9 cellular contexts compared by ENCODE assay signal in genomic region chr18:2948038-2948437, GRCh38.
DNase-seq lines count a peak whose midpoint lies in the region; ATAC-seq and TF ChIP-seq lines count a peak whose summit lies in the region.
"Had no signal": no experiment of that assay in that cellular context is flagged by ENCODE, and none has a peak within 500 bp of the region (broad histone marks: within the 10 kb centered on the region; RNA-seq: fewer than 3 reads in every experiment).

No MANE protein-coding gene starts in this region.

- no peak overlapping the region for H4K91ac ChIP-seq in neuronal stem cell (ENCODE audit: low read depth, low read length, poor library complexity)

- no peak overlapping the region for H2AK5ac ChIP-seq in neuronal stem cell (ENCODE audit: low read depth, low read length)

- TF ChIP-seq CTCF in endothelial cell (IDR thresholded peaks at IDR 0.05; ENCODE audit: unreplicated experiment): peak; percentile 54
- TF ChIP-seq CTCF in lower leg skin (IDR thresholded peaks at IDR 0.05): no peak

- peaks cover 3 to 24% of the 10 kb centered on the region in 2 donors for H3K4me1 ChIP-seq in naive thymus-derived CD4-positive, alpha-beta T cell (ENCODE audit: control insufficient read depth in 2 of 2, insufficient read depth in 2 of 2, low read length in 2 of 2)
- no peaks in the 10 kb centered on the region for H3K4me1 ChIP-seq in neuronal stem cell (ENCODE audit: control insufficient read depth in 2 of 2, insufficient read depth in 1 of 2, low read depth in 1 of 2, low read length in 2 of 2)

- H2BK5ac ChIP-seq in neuronal stem cell (ENCODE audit: low read length): no peak overlapping the region

- no peak overlapping the region for H3K23ac ChIP-seq in neuronal stem cell (ENCODE audit: low read depth, low read length, poor library complexity)

- CTCF ChIA-PET in naive thymus-derived CD4-positive, alpha-beta T cell (lab: Charles Lee): interaction anchor here (0.5 to 6.4 kb wide), 12 partner anchors 11 to 181 kb away, joined by 3 to 49 read pairs (median 4); no protein-coding TSS in a partner anchor

- no peak overlapping the region for H3K4me3 ChIP-seq in naive thymus-derived CD4-positive, alpha-beta T cell (ENCODE audit: low read length)
- no peak overlapping the region for H3K4me3 ChIP-seq in lower leg skin (ENCODE audit: low read depth, poor library complexity, severe bottlenecking)
- no peak overlapping the region for H3K4me3 ChIP-seq in neuronal stem cell (ENCODE audit: low read length in 2 of 2)

- no peak overlapping the region for H2BK120ac ChIP-seq in neuronal stem cell (ENCODE audit: low read depth, low read length)

- H3K9me3 Mint-ChIP-seq in endothelial cell (ENCODE audit: unreplicated experiment): no peaks in the 10 kb centered on the region
- H3K9me3 Mint-ChIP-seq in naive thymus-derived CD4-positive, alpha-beta T cell: no peaks in the 10 kb centered on the region

- H3K4ac ChIP-seq in neuronal stem cell (ENCODE audit: low read length): no peak overlapping the region

- no peak overlapping the region for H2BK12ac ChIP-seq in neuronal stem cell (ENCODE audit: low read length)

- no peaks in the 10 kb centered on the region for H3K27me3 ChIP-seq in naive thymus-derived CD4-positive, alpha-beta T cell (ENCODE audit: control insufficient read depth in 2 of 2, insufficient read depth in 2 of 2, low read length in 2 of 2)
- H3K27me3 ChIP-seq in neuronal stem cell (ENCODE audit: control insufficient read depth in 3 of 3, insufficient read depth in 3 of 3, low read depth in 1 of 3, low read length in 3 of 3): no peaks in the 10 kb centered on the region

- no peaks in the 10 kb centered on the region for H3K4me1 Mint-ChIP-seq in endothelial cell (ENCODE audit: unreplicated experiment)
- H3K4me1 Mint-ChIP-seq in naive thymus-derived CD4-positive, alpha-beta T cell: peaks cover 16 to 81% (median 66%) of the 10 kb centered on the region in 7 donors

- no peaks in the 10 kb centered on the region for H3K27me3 Mint-ChIP-seq in endothelial cell (ENCODE audit: unreplicated experiment)
- no peaks in the 10 kb centered on the region for H3K27me3 Mint-ChIP-seq in naive thymus-derived CD4-positive, alpha-beta T cell

- no peak overlapping the region for H3K4me3 Mint-ChIP-seq in endothelial cell (ENCODE audit: unreplicated experiment)
- H3K4me3 Mint-ChIP-seq in naive thymus-derived CD4-positive, alpha-beta T cell: no peak overlapping the region

- H3K36me3 Mint-ChIP-seq in endothelial cell (ENCODE audit: low read depth, unreplicated experiment): peaks cover 3% of the 10 kb centered on the region
- H3K36me3 Mint-ChIP-seq in naive thymus-derived CD4-positive, alpha-beta T cell: peaks cover 19 to 56% (median 46%) of the 10 kb centered on the region in 5 donors

- H3K14ac ChIP-seq in neuronal stem cell (ENCODE audit: low read length): no peak overlapping the region

- no peak for TF ChIP-seq POLR2A in lower leg skin (IDR thresholded peaks at IDR 0.05)

- no peak overlapping the region for H3K4me2 ChIP-seq in neuronal stem cell (ENCODE audit: insufficient read depth, low read length, poor library complexity, severe bottlenecking)

- POLR2A ChIA-PET in naive thymus-derived CD4-positive, alpha-beta T cell (lab: Charles Lee): interaction anchor here (0.7 to 5.3 kb wide), 7 partner anchors 15 to 114 kb away, joined by 3 to 45 read pairs (median 6); no protein-coding TSS in a partner anchor

- no peak overlapping the region for H3K9ac ChIP-seq in neuronal stem cell (ENCODE audit: low read depth, low read length, poor library complexity)

- intact Hi-C loops in naive thymus-derived CD4-positive, alpha-beta T cell (cut with micrococcal nuclease): loop anchor here in 1 of 2 donors (1.0 kb wide), 1 partner anchor 8 kb away; no protein-coding TSS in a partner anchor
- intact Hi-C loops in lower leg skin (cut with DNase I; ENCODE audit: low total_unique reads): no loop called here

- peaks cover 18 to 37% (median 25%) of the 10 kb centered on the region in 3 experiments for H3K36me3 ChIP-seq in naive thymus-derived CD4-positive, alpha-beta T cell (ENCODE audit: control insufficient read depth in 2 of 3, insufficient read depth in 3 of 3, low read length in 3 of 3)
- peaks cover 4 to 69% of the 10 kb centered on the region in 2 donors for H3K36me3 ChIP-seq in neuronal stem cell (replicated peaks in 1 of 2; ENCODE audit: control insufficient read depth in 2 of 2, insufficient read depth in 2 of 2, low read length in 2 of 2)

- H2AFZ ChIP-seq in neuronal stem cell (ENCODE audit: low read length): no peak overlapping the region

- no peak overlapping the region for H2BK15ac ChIP-seq in neuronal stem cell (ENCODE audit: low read length)

- WGBS in lower leg skin, 2 donors: 24 to 31% methylated on average over 3 of the region's 3 CpGs
- WGBS in neuronal stem cell (ENCODE audit: extremely low coverage in 2 of 2, insufficient read length in 2 of 2, insufficient replicate concordance in 1 of 2), 2 donors: no CpG with 5 or more reads among the region's 3 CpGs

- no peak overlapping the region for H3K18ac ChIP-seq in neuronal stem cell (ENCODE audit: low read length)

- DNase-seq in DMS53 (lab: John Stamatoyannopoulos, UW) (peak; percentile 73), NCI-H2171 treated with DMSO at 0.1 percent for 48 hours (lab: John Stamatoyannopoulos, UW) (peak; percentile 74), endothelial cell (ENCODE audit: low spot score) (no peak), lower leg skin (ENCODE audit: low spot score in 2 of 2) (no peak), NCI-H1048 (lab: John Stamatoyannopoulos, UW) (no peak), neuronal stem cell (ENCODE audit: low spot score) (no peak)
- DNase-seq in naive thymus-derived CD4-positive, alpha-beta T cell: no peak
- DNase-seq: aorta had no signal

- H3K79me1 ChIP-seq in neuronal stem cell (ENCODE audit: low read depth, low read length): no peaks in the 10 kb centered on the region

- no peak overlapping the region for H3K27ac Mint-ChIP-seq in endothelial cell (ENCODE audit: unreplicated experiment)
- peak overlapping the region in 5 of 9 donors; percentile 19 to 74 (median 35) for H3K27ac Mint-ChIP-seq in naive thymus-derived CD4-positive, alpha-beta T cell

- H4K8ac ChIP-seq in neuronal stem cell (ENCODE audit: low read depth, low read length): no peak overlapping the region

- H3K9me3 ChIP-seq in naive thymus-derived CD4-positive, alpha-beta T cell (ENCODE audit: control insufficient read depth in 2 of 3, low read length in 3 of 3): no peaks in the 10 kb centered on the region
- peaks cover 0 to 5% of the 10 kb centered on the region in 2 donors for H3K9me3 ChIP-seq in neuronal stem cell (replicated peaks in 1 of 2; ENCODE audit: control insufficient read depth in 2 of 2, insufficient read depth in 1 of 2, low read depth in 1 of 2, low read length in 2 of 2)

- no peak for ATAC-seq in naive thymus-derived CD4-positive, alpha-beta T cell
- no peak for ATAC-seq in HG03280 (IDR thresholded peaks at IDR 0.05; ENCODE audit: unreplicated experiment)

- H3K27ac ChIP-seq in naive thymus-derived CD4-positive, alpha-beta T cell (ENCODE audit: low read depth, low read length): no peak overlapping the region
- H3K27ac ChIP-seq in neuronal stem cell (replicated peaks; ENCODE audit: low read length): no peak overlapping the region

Comparison
In these comparisons a context has a peak if more than half of its experiments do, and no peak if none do; other contexts are left out.
1. DNase-seq: peak in DMS53 (single experiment) and NCI-H2171 treated with DMSO at 0.1 percent for 48 hours (single experiment); none in endothelial cell (single experiment), naive thymus-derived CD4-positive, alpha-beta T cell (0 of 9), lower leg skin (0 of 2), NCI-H1048 (single experiment) and neuronal stem cell (single experiment).